8 cellular contexts compared by ENCODE assay signal in genomic region chr10:13882112-13882711, GRCh38.
DNase-seq lines count a peak whose midpoint lies in the region; ATAC-seq and TF ChIP-seq lines count a peak whose summit lies in the region.

No MANE protein-coding gene starts in this region.

- H3K4me1 ChIP-seq in endodermal cell (ENCODE audit: control insufficient read depth, insufficient read depth, low read length) (peaks cover 10% of the 10 kb centered on the region), muscle layer of duodenum (ENCODE audit: control insufficient read depth in 1 of 2, insufficient read depth in 2 of 2, low read length in 2 of 2) (peaks cover 0 to 46% of the 10 kb centered on the region in 2 donors)

- CTCF ChIA-PET in activated naive CD4-positive, alpha-beta T cell treated with anti-CD3 and anti-CD28 coated beads, Interleukin-2, amount 10 ng/mL, durations not matched to agents 7 days and 5 days (lab: Charles Lee) = no interaction called here

- H3K4me1 Mint-ChIP-seq in CD14-positive monocyte (peaks cover 14% of the 10 kb centered on the region), endodermal cell (peaks cover 9% of the 10 kb centered on the region)
- no peaks in the 10 kb centered on the region for H3K4me1 Mint-ChIP-seq in activated naive CD4-positive, alpha-beta T cell treated with anti-CD3 and anti-CD28 coated beads, Interleukin-2, amount 10 ng/mL, durations not matched to agents 7 days and 5 days

- H3K27me3 ChIP-seq in endodermal cell (ENCODE audit: control insufficient read depth, insufficient read depth, low read length, poor library complexity, severe bottlenecking) (no peaks in the 10 kb centered on the region), muscle layer of duodenum (ENCODE audit: low read depth, low read length) (no peaks in the 10 kb centered on the region)

- H3K27me3 Mint-ChIP-seq in CD14-positive monocyte (ENCODE audit: low read depth in 3 of 3) (peaks cover 19 to 29% (median 21%) of the 10 kb centered on the region in 3 donors), endodermal cell (ENCODE audit: insufficient read depth) (peaks cover 2% of the 10 kb centered on the region)
- H3K27me3 Mint-ChIP-seq in activated naive CD4-positive, alpha-beta T cell treated with anti-CD3 and anti-CD28 coated beads, Interleukin-2, amount 10 ng/mL, durations not matched to agents 7 days and 5 days = peaks cover 28% of the 10 kb centered on the region

- H3K4me3 ChIP-seq in endodermal cell (ENCODE audit: low read length) (no peak overlapping the region), muscle layer of duodenum (ENCODE audit: low read depth in 1 of 2, low read length in 2 of 2) (no peak overlapping the region)

- intact Hi-C loops in CD14-positive monocyte (cut with micrococcal nuclease) = no loop called here

- H3K9me3 Mint-ChIP-seq in CD14-positive monocyte = no peaks in the 10 kb centered on the region
- no peaks in the 10 kb centered on the region for H3K9me3 Mint-ChIP-seq in endodermal cell
- no peaks in the 10 kb centered on the region for H3K9me3 Mint-ChIP-seq in activated naive CD4-positive, alpha-beta T cell treated with anti-CD3 and anti-CD28 coated beads, Interleukin-2, amount 10 ng/mL, durations not matched to agents 7 days and 5 days

- H3K27ac ChIP-seq in endodermal cell (ENCODE audit: low read depth, low read length) (peak overlapping the region; percentile 6), muscle layer of duodenum (ENCODE audit: low read length) (peak overlapping the region; percentile 10)

- H3K36me3 ChIP-seq in endodermal cell (ENCODE audit: control insufficient read depth, insufficient read depth, low read length) = no peaks in the 10 kb centered on the region
- no peaks in the 10 kb centered on the region for H3K36me3 ChIP-seq in muscle layer of duodenum (ENCODE audit: control insufficient read depth in 1 of 2, insufficient read depth in 2 of 2, low read length in 2 of 2)

- no peak for TF ChIP-seq CTCF in CD14-positive monocyte (IDR thresholded peaks at IDR 0.05)
- TF ChIP-seq CTCF in endodermal cell (conservative IDR thresholded peaks at IDR 0.05) = no peak

- DNase-seq in CD14-positive monocyte (ENCODE audit: low spot score) (peak; percentile 88), NOMO-1 treated with dmso at 0.1 percent for 144 hours (lab: John Stamatoyannopoulos, UW; ENCODE audit: unreplicated experiment) (peak; percentile 83), endodermal cell (peak; percentile 88)
- DNase-seq in activated naive CD4-positive, alpha-beta T cell treated with anti-CD3 and anti-CD28 coated beads, Interleukin-2, amount 10 ng/mL, durations not matched to agents 7 days and 5 days = no peak
- DNase-seq in activated CD4-positive, CD25-positive, alpha-beta regulatory T cell (lab: John Stamatoyannopoulos, UW) = no peak
- no peak for DNase-seq in stimulated activated CD4-positive, alpha-beta T cell treated with anti-CD3 and anti-CD28 coated beads, Interleukin-12 subunit alpha, Interleukin-12 subunit beta, amount 100 ng/mL, for 4 hours

- H3K9me3 ChIP-seq in endodermal cell (ENCODE audit: control insufficient read depth, low read length) (no peaks in the 10 kb centered on the region), muscle layer of duodenum (ENCODE audit: control insufficient read depth in 1 of 2, low read length in 2 of 2) (no peaks in the 10 kb centered on the region)

- H3K36me3 Mint-ChIP-seq in CD14-positive monocyte (no peaks in the 10 kb centered on the region), endodermal cell (ENCODE audit: low read depth) (no peaks in the 10 kb centered on the region)
- no peaks in the 10 kb centered on the region for H3K36me3 Mint-ChIP-seq in activated naive CD4-positive, alpha-beta T cell treated with anti-CD3 and anti-CD28 coated beads, Interleukin-2, amount 10 ng/mL, durations not matched to agents 7 days and 5 days

- no peak for ATAC-seq in HG02870 (IDR thresholded peaks at IDR 0.05; ENCODE audit: unreplicated experiment)

- H3K9ac ChIP-seq in endodermal cell (ENCODE audit: extremely low read depth, low read length, poor library complexity, severe bottlenecking) = peak overlapping the region; percentile 21

- H3K27ac Mint-ChIP-seq in CD14-positive monocyte (no peak overlapping the region), endodermal cell (no peak overlapping the region)
- no peak overlapping the region for H3K27ac Mint-ChIP-seq in activated naive CD4-positive, alpha-beta T cell treated with anti-CD3 and anti-CD28 coated beads, Interleukin-2, amount 10 ng/mL, durations not matched to agents 7 days and 5 days

- WGBS in endodermal cell (ENCODE audit: insufficient coverage in 1 of 2, insufficient read length in 1 of 2), 2 experiments = 28 to 30% methylated on average over 7 of the region's 7 CpGs

- no peak overlapping the region for H3K4me3 Mint-ChIP-seq in CD14-positive monocyte
- no peak overlapping the region for H3K4me3 Mint-ChIP-seq in endodermal cell
- no peak overlapping the region for H3K4me3 Mint-ChIP-seq in activated naive CD4-positive, alpha-beta T cell treated with anti-CD3 and anti-CD28 coated beads, Interleukin-2, amount 10 ng/mL, durations not matched to agents 7 days and 5 days

Comparison
In these comparisons a context has a peak if more than half of its experiments do, and no peak if none do; other contexts are left out.
1. DNase-seq: peak in CD14-positive monocyte (single experiment), NOMO-1 treated with dmso at 0.1 percent for 144 hours (single experiment) and endodermal cell (single experiment); none in activated naive CD4-positive, alpha-beta T cell treated with anti-CD3 and anti-CD28 coated beads, Interleukin-2, amount 10 ng/mL, durations not matched to agents 7 days and 5 days (single experiment), activated CD4-positive, CD25-positive, alpha-beta regulatory T cell (0 of 4) and stimulated activated CD4-positive, alpha-beta T cell treated with anti-CD3 and anti-CD28 coated beads, Interleukin-12 subunit alpha, Interleukin-12 subunit beta, amount 100 ng/mL, for 4 hours (single experiment).